ENCODE assay signal across 15 cellular contexts in the genomic region with DNA sequence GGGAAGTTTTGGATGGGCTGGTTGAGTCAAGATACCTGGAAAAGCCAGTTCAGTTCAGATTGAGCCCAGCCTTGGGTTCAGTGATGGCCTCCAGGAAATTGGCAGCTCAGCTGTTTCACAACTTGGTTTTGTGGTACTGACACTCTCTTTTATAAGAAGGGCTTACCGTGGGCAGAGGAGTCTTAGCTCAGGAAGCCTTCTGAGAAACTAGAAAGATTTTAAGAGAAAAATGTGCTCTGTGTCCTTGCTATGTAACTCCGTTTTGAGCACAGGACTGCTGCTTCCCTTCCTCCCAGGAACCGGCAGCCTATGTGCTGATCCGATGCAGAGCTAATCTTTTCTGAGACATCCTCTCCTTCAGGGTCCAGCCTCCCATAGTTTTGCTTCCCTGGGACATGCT. TPM values are rescaled to one million over a fixed set of nuclear protein-coding genes. Genes with fewer than 3 reads are reported as not detected.
DNase-seq lines count a peak whose midpoint lies in the region; ATAC-seq, FAIRE-seq and TF ChIP-seq lines count a peak whose summit lies in the region.
"Had no signal": no experiment of that assay in that cellular context is flagged by ENCODE, and none has a peak within 500 bp of the region (broad histone marks: within the 10 kb centered on the region; RNA-seq: fewer than 3 reads in every experiment).

No MANE protein-coding gene starts in this region.

- TF ChIP-seq CTCF in GM13976 (IDR thresholded peaks at IDR 0.05; ENCODE audit: borderline replicate concordance, control extremely low read depth, extremely low read depth, insufficient read depth, missing control alignments) (no peak), D721Med (IDR thresholded peaks at IDR 0.05; ENCODE audit: insufficient read depth, missing control alignments) (no peak)

- FAIRE-seq in GM18507 (lab: Jason Lieb, UNC) (peak; percentile 63), D721Med (lab: Jason Lieb, UNC) (no peak)
- FAIRE-seq: islet of Langerhans had no signal

- peak overlapping the region; percentile 47 for H3K4me3 Mint-ChIP-seq in T-helper 17 cell
- peak overlapping the region; percentile 59 for H3K4me3 Mint-ChIP-seq in activated naive CD4-positive, alpha-beta T cell treated with anti-CD3 and anti-CD28 coated beads, Interleukin-2, amount 50 U/mL, for 24 hours
- H3K4me3 Mint-ChIP-seq: neural progenitor cell had no signal

- no peaks in the 10 kb centered on the region for H3K36me3 Mint-ChIP-seq in T-helper 17 cell (ENCODE audit: low read depth)
- H3K36me3 Mint-ChIP-seq in activated naive CD4-positive, alpha-beta T cell treated with anti-CD3 and anti-CD28 coated beads, Interleukin-2, amount 50 U/mL, for 24 hours: no peaks in the 10 kb centered on the region
- H3K36me3 Mint-ChIP-seq: neural progenitor cell had no signal

- H3K4me1 Mint-ChIP-seq in T-helper 17 cell: peaks cover 39% of the 10 kb centered on the region
- H3K4me1 Mint-ChIP-seq in activated naive CD4-positive, alpha-beta T cell treated with anti-CD3 and anti-CD28 coated beads, Interleukin-2, amount 50 U/mL, for 24 hours: peaks cover 68% of the 10 kb centered on the region

- ATAC-seq in T-helper 17 cell: peak; percentile 56

- in situ Hi-C loops in GM13976 (cut with MboI; ENCODE audit: low sequenced_read_pairs, unreplicated experiment): no loop called here

- no peaks in the 10 kb centered on the region for H3K9me3 Mint-ChIP-seq in activated naive CD4-positive, alpha-beta T cell treated with anti-CD3 and anti-CD28 coated beads, Interleukin-2, amount 50 U/mL, for 24 hours
- H3K9me3 Mint-ChIP-seq: neural progenitor cell had no signal

- DNase-seq in GM18507 (ENCODE audit: extremely low spot score, insufficient read length, low read depth) (no peak), T-helper 17 cell (no peak), HuH-7.5 (ENCODE audit: low spot score) (no peak), GM13976 (ENCODE audit: low spot score) (no peak), UCSD-AML1 (lab: John Stamatoyannopoulos, UW; ENCODE audit: unreplicated experiment) (no peak), D721Med (ENCODE audit: insufficient read length, low spot score) (no peak)
- peak; percentile 61 for DNase-seq in stimulated activated CD4-positive, alpha-beta T cell treated with anti-CD3 and anti-CD28 coated beads, Interleukin-4, amount 100 ng/mL, for 24 hours
- DNase-seq: Caco-2, NCI-H1092, NCI-H748 treated with DMSO at 0.1 percent for 48 hours, spleen, upper lobe of left lung had no signal

- no peaks in the 10 kb centered on the region for H3K9me3 ChIP-seq in T-helper 17 cell (ENCODE audit: control insufficient read depth, low read length, poor library complexity, severe bottlenecking)
- H3K9me3 ChIP-seq: Caco-2, spleen, upper lobe of left lung had no signal

- H3K27ac Mint-ChIP-seq in T-helper 17 cell: peak overlapping the region; percentile 91
- peak overlapping the region; percentile 71 for H3K27ac Mint-ChIP-seq in activated naive CD4-positive, alpha-beta T cell treated with anti-CD3 and anti-CD28 coated beads, Interleukin-2, amount 50 U/mL, for 24 hours
- H3K27ac Mint-ChIP-seq: neural progenitor cell had no signal

- no peaks in the 10 kb centered on the region for H3K27me3 Mint-ChIP-seq in T-helper 17 cell
- H3K27me3 Mint-ChIP-seq in activated naive CD4-positive, alpha-beta T cell treated with anti-CD3 and anti-CD28 coated beads, Interleukin-2, amount 50 U/mL, for 24 hours: no peaks in the 10 kb centered on the region

RNA-seq across cellular contexts. Expression of gene RASGRP1, which starts 46.6 kb away (rescaled TPM):
- 100 to 1,000 TPM; 121 to 138 TPM for total RNA-seq in T-helper 17 cell
